Comparison of ENCODE assay signal across 9 cellular contexts in genomic region chr1:227789042-227789880, GRCh38. TPM values are rescaled to one million over a fixed set of nuclear protein-coding genes. Genes with fewer than 3 reads are reported as not detected.
DNase-seq lines count a peak whose midpoint lies in the region; ATAC-seq and TF ChIP-seq lines count a peak whose summit lies in the region.
"Had no signal": no experiment of that assay in that cellular context is flagged by ENCODE, and none has a peak within 500 bp of the region (broad histone marks: within the 10 kb centered on the region; RNA-seq: fewer than 3 reads in every experiment).

No MANE protein-coding gene starts in this region.

- peak overlapping the region; percentile 58 for H3K9ac ChIP-seq in SU-DHL-6 (ENCODE audit: low read length)
- H3K9ac ChIP-seq in skeletal muscle satellite cell (ENCODE audit: low read depth, low read length), result no peak overlapping the region

- H3K4me2 ChIP-seq in GM23338 (peak overlapping the region; percentile 88), SU-DHL-6 (ENCODE audit: low read depth, low read length, poor library complexity, severe bottlenecking) (peak overlapping the region; percentile 73), skeletal muscle satellite cell (ENCODE audit: low read length) (peak overlapping the region; percentile 95)

- peaks cover 17% of the 10 kb centered on the region for H3K4me1 Mint-ChIP-seq in GM23338

- H3K4me1 ChIP-seq in GM23338 (ENCODE audit: insufficient read depth) (peaks cover 14% of the 10 kb centered on the region), skeletal muscle satellite cell (ENCODE audit: control insufficient read depth, insufficient read depth, low read length) (peaks cover 38% of the 10 kb centered on the region)

- H4K20me1 ChIP-seq in GM23338 (replicated peaks; ENCODE audit: insufficient read depth), result no peaks in the 10 kb centered on the region; the same call in none of the 2 replicates
- H4K20me1 ChIP-seq in SU-DHL-6 (ENCODE audit: low read depth, low read length), result no peaks in the 10 kb centered on the region

- ATAC-seq in GM23338 (peak; percentile 3), GM21360 (IDR thresholded peaks at IDR 0.05; ENCODE audit: unreplicated experiment) (no peak)

- H2AFZ ChIP-seq in GM23338 (peak overlapping the region; percentile 93), SU-DHL-6 (ENCODE audit: low read depth, low read length, severe bottlenecking) (no peak overlapping the region)

- H3K9me2 ChIP-seq in GM23338 (ENCODE audit: insufficient read depth) (no peaks in the 10 kb centered on the region), SU-DHL-6 (replicated peaks; ENCODE audit: insufficient read depth, low read length) (no peaks in the 10 kb centered on the region)

- H3K27ac Mint-ChIP-seq in GM23338, result no peak overlapping the region

- H3K27ac ChIP-seq in GM23338 (ENCODE audit: low read depth) (no peak overlapping the region), SU-DHL-6 (ENCODE audit: low read depth, low read length) (no peak overlapping the region)

- H3K4me3 ChIP-seq in GM23338 (peak overlapping the region; percentile 74), SU-DHL-6 (ENCODE audit: insufficient read depth, low read length, poor library complexity, severe bottlenecking) (peak overlapping the region; percentile 59), fibroblast of villous mesenchyme (ENCODE audit: low read depth, low read length) (peak overlapping the region; percentile 71), skeletal muscle satellite cell (ENCODE audit: low read length) (peak overlapping the region; percentile 72)

- H3K9me3 ChIP-seq in SU-DHL-6 (ENCODE audit: insufficient read depth, low read length), result no peaks in the 10 kb centered on the region
- H3K9me3 ChIP-seq in skeletal muscle satellite cell (replicated peaks; ENCODE audit: low read length), result no peaks in the 10 kb centered on the region

- no peaks in the 10 kb centered on the region; the same call in 2 of the 3 replicates for H3K36me3 Mint-ChIP-seq in GM23338 (ENCODE audit: low read depth)

- peak overlapping the region; percentile 77 for H3K4me3 Mint-ChIP-seq in GM23338

- H3K9me3 Mint-ChIP-seq in GM23338, result no peaks in the 10 kb centered on the region

- TF ChIP-seq CTCF in GM23338 (conservative IDR thresholded peaks at IDR 0.05; ENCODE audit: low read depth in 2 of 2) (no peak), SU-DHL-6 (IDR thresholded peaks at IDR 0.05; ENCODE audit: insufficient read depth, low read length, poor library complexity, severe bottlenecking) (no peak), fibroblast of villous mesenchyme (IDR thresholded peaks at IDR 0.05; ENCODE audit: insufficient read depth, low read depth, low read length) (peak; percentile 26)

- H3K79me2 ChIP-seq in GM23338 (replicated peaks; ENCODE audit: insufficient read depth), result no peaks in the 10 kb centered on the region
- no peaks in the 10 kb centered on the region for H3K79me2 ChIP-seq in SU-DHL-6 (ENCODE audit: insufficient read depth, low read length)

- H3K36me3 ChIP-seq in GM23338 (ENCODE audit: insufficient read depth) (no peaks in the 10 kb centered on the region), SU-DHL-6 (ENCODE audit: low read length) (no peaks in the 10 kb centered on the region), skeletal muscle satellite cell (ENCODE audit: insufficient read depth, low read length) (no peaks in the 10 kb centered on the region)

- peak; percentile 51 for DNase-seq in GM23338 (ENCODE audit: low spot score)
- peak; percentile 27 for DNase-seq in fibroblast of villous mesenchyme (ENCODE audit: low read depth)
- no peak for DNase-seq in NCI-H2107 treated with DMSO at 0.1 percent for 48 hours (lab: John Stamatoyannopoulos, UW; ENCODE audit: unreplicated experiment)
- no peak for DNase-seq in stimulated activated CD4-positive, alpha-beta T cell treated with anti-CD3 and anti-CD28 coated beads, Interleukin-2, amount 100 ng/mL, for 48 hours
- no peak for DNase-seq in NCI-H446 treated with DMSO at 0.1 percent for 48 hours (lab: John Stamatoyannopoulos, UW)

- H3K27me3 ChIP-seq in GM23338 (ENCODE audit: insufficient read depth), result peaks cover 38% of the 10 kb centered on the region
- H3K27me3 ChIP-seq in SU-DHL-6 (ENCODE audit: low read length), result no peaks in the 10 kb centered on the region
- H3K27me3 ChIP-seq in skeletal muscle satellite cell (ENCODE audit: control insufficient read depth, insufficient read depth, low read length), result peaks cover 15% of the 10 kb centered on the region

- H3F3A ChIP-seq in GM23338 (replicated peaks; ENCODE audit: low read depth), result peaks cover 4% of the 10 kb centered on the region; the same call in 1 of the 2 replicates
- no peaks in the 10 kb centered on the region for H3F3A ChIP-seq in SU-DHL-6 (ENCODE audit: insufficient read depth)

- peaks cover 36% of the 10 kb centered on the region for H3K27me3 Mint-ChIP-seq in GM23338 (ENCODE audit: insufficient read depth, low read depth, poor library complexity)

TF ChIP-seq in GM23338, 12 proteins besides CTCF, POLR2A, EP300 and RAD21 (continues in another document):
- TF ChIP-seq ZNF462 (CRISPR knock-in tag; IDR thresholded peaks at IDR 0.05), result no peak

RNA-seq across cellular contexts. Expression of gene PRSS38, which starts 26.2 kb away (rescaled TPM):
- total RNA-seq in GM23338 (2014; rRNA removed; shearing (Covaris generic)), result not detected in 2 replicates
- polyA plus RNA-seq in GM23338 (2016; fragmentation: Nextera tagmentation; extraction: Ambion mirVana), result not detected in 2 replicates
- not detected in 2 replicates for total RNA-seq in fibroblast of villous mesenchyme
- not detected in 2 replicates for total RNA-seq in skeletal muscle satellite cell (2012; rRNA removed)
- total RNA-seq: T-helper 2 cell treated with Interferon-gamma antibody and Interleukin-4, amounts not matched to agents 100 ng/mL and 5 ng/mL, for 36 hours had no signal

RNA-seq across cellular contexts. Expression of gene SNAP47, which starts 54.0 kb away (rescaled TPM):
- 48.0 and 51.8 TPM in 2 replicates for total RNA-seq in GM23338 (2014; rRNA removed; shearing (Covaris generic))
- polyA plus RNA-seq in GM23338 (2016; fragmentation: Nextera tagmentation; extraction: Ambion mirVana), result 17.8 and 19.5 TPM in 2 replicates
- total RNA-seq in fibroblast of villous mesenchyme, result 51.9 and 58.3 TPM in 2 replicates
- total RNA-seq in skeletal muscle satellite cell (2012; rRNA removed), result 30.9 and 31.5 TPM in 2 replicates

RNA-seq across cellular contexts. Expression of gene JMJD4, which starts 54.2 kb away (rescaled TPM):
- total RNA-seq in GM23338 (2014; rRNA removed; shearing (Covaris generic)), result 17.7 and 17.9 TPM in 2 replicates
- 11.5 and 11.6 TPM in 2 replicates for polyA plus RNA-seq in GM23338 (2016; fragmentation: Nextera tagmentation; extraction: Ambion mirVana)
- 25.5 and 32.5 TPM in 2 replicates for total RNA-seq in fibroblast of villous mesenchyme
- 39.5 and 43.9 TPM in 2 replicates for total RNA-seq in skeletal muscle satellite cell (2012; rRNA removed)

Comparison
In these comparisons a context has a peak if more than half of its experiments do, and no peak if none do; other contexts are left out.
1. DNase-seq: peak in GM23338 (single experiment) and fibroblast of villous mesenchyme (single experiment); none in NCI-H2107 treated with DMSO at 0.1 percent for 48 hours (single experiment), stimulated activated CD4-positive, alpha-beta T cell treated with anti-CD3 and anti-CD28 coated beads, Interleukin-2, amount 100 ng/mL, for 48 hours (0 of 2) and NCI-H446 treated with DMSO at 0.1 percent for 48 hours (single experiment).
2. Peak in every context shown above with its lines, with median percentiles within 50 percentile points of each other: H3K4me2 ChIP-seq and H3K4me3 ChIP-seq.